In the genomic region with DNA sequence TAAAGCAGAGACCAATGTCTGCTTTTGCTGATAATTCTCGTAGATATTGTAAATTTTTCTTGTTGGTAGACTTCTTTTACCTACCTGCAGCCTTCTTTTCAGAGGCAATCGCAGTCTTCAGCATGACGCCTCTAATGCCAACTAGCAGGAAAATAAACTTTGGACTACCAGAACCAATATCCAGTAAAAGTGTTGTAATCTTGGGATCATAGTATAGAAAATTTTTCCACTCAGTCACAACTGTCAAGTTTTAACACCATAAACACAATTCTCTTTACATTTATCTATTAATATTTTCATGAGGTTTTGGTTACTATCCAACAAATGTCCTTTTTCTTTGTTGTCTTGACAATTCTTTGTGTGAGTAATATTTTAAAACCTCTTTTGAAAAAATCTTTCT, we compare ENCODE assay signal across 12 cellular contexts. TPM values are rescaled to one million over a fixed set of nuclear protein-coding genes. Genes with fewer than 3 reads are reported as not detected.
DNase-seq lines count a peak whose midpoint lies in the region; ATAC-seq, FAIRE-seq and TF ChIP-seq lines count a peak whose summit lies in the region.
"Had no signal": no experiment of that assay in that cellular context is flagged by ENCODE, and none has a peak within 500 bp of the region (broad histone marks: within the 10 kb centered on the region; RNA-seq: fewer than 3 reads in every experiment).

No MANE protein-coding gene starts in this region.

- H3K9me2 ChIP-seq in hepatocyte (replicated peaks; ENCODE audit: insufficient read depth), result no peaks in the 10 kb centered on the region

- peaks cover 36% of the 10 kb centered on the region for H3K27me3 Mint-ChIP-seq in neural crest cell (ENCODE audit: low read depth)

- no peak for ATAC-seq in RWPE2 (ENCODE audit: low read depth)
- ATAC-seq in HG03045 (IDR thresholded peaks at IDR 0.05; ENCODE audit: unreplicated experiment), result no peak

- peaks cover 4% of the 10 kb centered on the region for H3K4me1 ChIP-seq in RWPE2 (ENCODE audit: insufficient read depth, poor library complexity, severe bottlenecking)
- peaks cover 2% of the 10 kb centered on the region for H3K4me1 ChIP-seq in hepatocyte (ENCODE audit: insufficient read depth)
- H3K4me1 ChIP-seq in suprapubic skin, result peaks cover 19% of the 10 kb centered on the region

- TF ChIP-seq EP300 in suprapubic skin (IDR thresholded peaks at IDR 0.05), result no peak

- no peaks in the 10 kb centered on the region for H4K20me1 ChIP-seq in hepatocyte (ENCODE audit: insufficient read depth, poor library complexity, severe bottlenecking)

- DNase-seq in RWPE2 (ENCODE audit: low spot score), result no peak
- DNase-seq in hepatocyte (ENCODE audit: low spot score), result no peak
- DNase-seq in neural crest cell (ENCODE audit: low read depth, low spot score), result no peak
- no peak for DNase-seq in suprapubic skin (ENCODE audit: low spot score in 2 of 2)
- no peak for DNase-seq in urothelium cell line (ENCODE audit: low spot score)
- DNase-seq in SIG-M5 (lab: John Stamatoyannopoulos, UW), result no peak
- DNase-seq: GOT3, MM.1S, NCI-H1105, NCI-H1694 treated with DMSO at 0.1 percent for 48 hours, NCI-H345 had no signal

- no peak overlapping the region for H2AFZ ChIP-seq in hepatocyte

- H3K9me3 ChIP-seq in RWPE2 (ENCODE audit: severe bottlenecking) (no peaks in the 10 kb centered on the region), hepatocyte (ENCODE audit: low read depth) (no peaks in the 10 kb centered on the region), suprapubic skin (no peaks in the 10 kb centered on the region)

- H3K36me3 ChIP-seq in RWPE2 (ENCODE audit: low read depth) (no peaks in the 10 kb centered on the region), hepatocyte (replicated peaks; ENCODE audit: insufficient read depth, low read depth) (no peaks in the 10 kb centered on the region), suprapubic skin (no peaks in the 10 kb centered on the region)

- no peak overlapping the region for H3K4me3 ChIP-seq in RWPE2 (ENCODE audit: severe bottlenecking)
- no peak overlapping the region for H3K4me3 ChIP-seq in hepatocyte
- H3K4me3 ChIP-seq in suprapubic skin, result peak overlapping the region; percentile 74

- 59% methylated on average over 3 of the region's 3 CpGs for WGBS in hepatocyte (ENCODE audit: low lambda C conversion rate, missing lambda C conversion rate)
- 83% methylated on average over 3 of the region's 3 CpGs for WGBS in suprapubic skin

- peaks cover 11% of the 10 kb centered on the region for H3K4me1 Mint-ChIP-seq in neural crest cell

- H3K79me2 ChIP-seq in hepatocyte, result peaks cover 13% of the 10 kb centered on the region

- H3K4me2 ChIP-seq in hepatocyte, result peak overlapping the region; percentile 81

- no peak for TF ChIP-seq POLR2A in suprapubic skin (IDR thresholded peaks at IDR 0.05)

- H3K9me3 Mint-ChIP-seq in neural crest cell, result peaks cover 3% of the 10 kb centered on the region

- H3K4me3 Mint-ChIP-seq in neural crest cell, result peak overlapping the region; percentile 83

- TF ChIP-seq CTCF in RWPE2 (IDR thresholded peaks at IDR 0.05; ENCODE audit: poor library complexity, severe bottlenecking) (no peak), hepatocyte (IDR thresholded peaks at IDR 0.05; ENCODE audit: poor library complexity) (no peak), neural crest cell (conservative IDR thresholded peaks at IDR 0.05) (no peak), suprapubic skin (IDR thresholded peaks at IDR 0.05) (no peak)

- H3K27ac ChIP-seq in RWPE2 (ENCODE audit: poor library complexity, severe bottlenecking), result peak overlapping the region; percentile 69
- peak overlapping the region; percentile 75 for H3K27ac ChIP-seq in hepatocyte
- no peak overlapping the region for H3K27ac ChIP-seq in suprapubic skin

- H3K36me3 Mint-ChIP-seq in neural crest cell (ENCODE audit: low read depth), result no peaks in the 10 kb centered on the region

- no peak for FAIRE-seq in urothelium cell line (lab: Jason Lieb, UNC)

- H3K27me3 ChIP-seq in RWPE2 (ENCODE audit: insufficient read depth, poor library complexity, severe bottlenecking) (no peaks in the 10 kb centered on the region), hepatocyte (no peaks in the 10 kb centered on the region), suprapubic skin (no peaks in the 10 kb centered on the region)

- no peak overlapping the region for H3K27ac Mint-ChIP-seq in neural crest cell (ENCODE audit: unreplicated experiment)

RNA-seq across cellular contexts. Expression of gene DEPDC7, which starts 2.3 kb away (rescaled TPM):
- 21.3 and 21.5 TPM in 2 replicates for total RNA-seq in hepatocyte
- 12.1 and 12.5 TPM in 2 replicates for polyA plus RNA-seq in hepatocyte
- 3.9 and 4.2 TPM in 2 replicates for total RNA-seq in neural crest cell
- total RNA-seq in suprapubic skin, result 1 to 10 TPM; 2.4 to 5.0 (median 3.3) TPM

RNA-seq across cellular contexts. Expression of gene TCP11L1, which starts 21.4 kb away (rescaled TPM):
- 16.8 and 25.5 TPM in 2 replicates for total RNA-seq in hepatocyte
- polyA plus RNA-seq in hepatocyte, result 9.8 and 11.2 TPM in 2 replicates
- total RNA-seq in neural crest cell, result 24.0 and 25.0 TPM in 2 replicates
- 10 to 100 TPM; 34.8 to 65.6 (median 42.9) TPM for total RNA-seq in suprapubic skin
